Comparison of ENCODE assay signal across 2 cellular contexts in genomic region chr10:23343591-23344225, GRCh38.
TF ChIP-seq lines count a peak whose summit lies in the region.

No MANE protein-coding gene starts in this region.

TF ChIP-seq in liver, 16 proteins besides CTCF, POLR2A, EP300 and RAD21:
- TF ChIP-seq, protein P1, sequence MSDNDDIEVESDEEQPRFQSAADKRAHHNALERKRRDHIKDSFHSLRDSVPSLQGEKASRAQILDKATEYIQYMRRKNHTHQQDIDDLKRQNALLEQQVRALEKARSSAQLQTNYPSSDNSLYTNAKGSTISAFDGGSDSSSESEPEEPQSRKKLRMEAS (IDR thresholded peaks at IDR 0.05), result no peak
- TF ChIP-seq RXRA (IDR thresholded peaks at IDR 0.05) (no peak), YY1 (IDR thresholded peaks at IDR 0.05) (no peak), TAF1 (conservative IDR thresholded peaks at IDR 0.05) (no peak), HNF4G (IDR thresholded peaks at IDR 0.05) (no peak), ATF3 (IDR thresholded peaks at IDR 0.05) (no peak), JUND (IDR thresholded peaks at IDR 0.05) (no peak), HNF4A (conservative IDR thresholded peaks at IDR 0.05) (no peak), FOXA1 (IDR thresholded peaks at IDR 0.05) (no peak), SP1 (IDR thresholded peaks at IDR 0.05) (no peak), EGR1 (IDR thresholded peaks at IDR 0.05; ENCODE audit: low read depth in 2 of 2) (no peak), GABPA (IDR thresholded peaks at IDR 0.05 in 1 of 2, conservative IDR thresholded peaks at IDR 0.05 in 1 of 2) (no peak), FOXA2 (IDR thresholded peaks at IDR 0.05) (no peak), NR2F2 (IDR thresholded peaks at IDR 0.05) (no peak)
- TF ChIP-seq, protein P2, sequence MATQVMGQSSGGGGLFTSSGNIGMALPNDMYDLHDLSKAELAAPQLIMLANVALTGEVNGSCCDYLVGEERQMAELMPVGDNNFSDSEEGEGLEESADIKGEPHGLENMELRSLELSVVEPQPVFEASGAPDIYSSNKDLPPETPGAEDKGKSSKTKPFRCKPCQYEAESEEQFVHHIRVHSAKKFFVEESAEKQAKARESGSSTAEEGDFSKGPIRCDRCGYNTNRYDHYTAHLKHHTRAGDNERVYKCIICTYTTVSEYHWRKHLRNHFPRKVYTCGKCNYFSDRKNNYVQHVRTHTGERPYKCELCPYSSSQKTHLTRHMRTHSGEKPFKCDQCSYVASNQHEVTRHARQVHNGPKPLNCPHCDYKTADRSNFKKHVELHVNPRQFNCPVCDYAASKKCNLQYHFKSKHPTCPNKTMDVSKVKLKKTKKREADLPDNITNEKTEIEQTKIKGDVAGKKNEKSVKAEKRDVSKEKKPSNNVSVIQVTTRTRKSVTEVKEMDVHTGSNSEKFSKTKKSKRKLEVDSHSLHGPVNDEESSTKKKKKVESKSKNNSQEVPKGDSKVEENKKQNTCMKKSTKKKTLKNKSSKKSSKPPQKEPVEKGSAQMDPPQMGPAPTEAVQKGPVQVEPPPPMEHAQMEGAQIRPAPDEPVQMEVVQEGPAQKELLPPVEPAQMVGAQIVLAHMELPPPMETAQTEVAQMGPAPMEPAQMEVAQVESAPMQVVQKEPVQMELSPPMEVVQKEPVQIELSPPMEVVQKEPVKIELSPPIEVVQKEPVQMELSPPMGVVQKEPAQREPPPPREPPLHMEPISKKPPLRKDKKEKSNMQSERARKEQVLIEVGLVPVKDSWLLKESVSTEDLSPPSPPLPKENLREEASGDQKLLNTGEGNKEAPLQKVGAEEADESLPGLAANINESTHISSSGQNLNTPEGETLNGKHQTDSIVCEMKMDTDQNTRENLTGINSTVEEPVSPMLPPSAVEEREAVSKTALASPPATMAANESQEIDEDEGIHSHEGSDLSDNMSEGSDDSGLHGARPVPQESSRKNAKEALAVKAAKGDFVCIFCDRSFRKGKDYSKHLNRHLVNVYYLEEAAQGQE (IDR thresholded peaks at IDR 0.05), result no peak
- TF ChIP-seq, protein P3, sequence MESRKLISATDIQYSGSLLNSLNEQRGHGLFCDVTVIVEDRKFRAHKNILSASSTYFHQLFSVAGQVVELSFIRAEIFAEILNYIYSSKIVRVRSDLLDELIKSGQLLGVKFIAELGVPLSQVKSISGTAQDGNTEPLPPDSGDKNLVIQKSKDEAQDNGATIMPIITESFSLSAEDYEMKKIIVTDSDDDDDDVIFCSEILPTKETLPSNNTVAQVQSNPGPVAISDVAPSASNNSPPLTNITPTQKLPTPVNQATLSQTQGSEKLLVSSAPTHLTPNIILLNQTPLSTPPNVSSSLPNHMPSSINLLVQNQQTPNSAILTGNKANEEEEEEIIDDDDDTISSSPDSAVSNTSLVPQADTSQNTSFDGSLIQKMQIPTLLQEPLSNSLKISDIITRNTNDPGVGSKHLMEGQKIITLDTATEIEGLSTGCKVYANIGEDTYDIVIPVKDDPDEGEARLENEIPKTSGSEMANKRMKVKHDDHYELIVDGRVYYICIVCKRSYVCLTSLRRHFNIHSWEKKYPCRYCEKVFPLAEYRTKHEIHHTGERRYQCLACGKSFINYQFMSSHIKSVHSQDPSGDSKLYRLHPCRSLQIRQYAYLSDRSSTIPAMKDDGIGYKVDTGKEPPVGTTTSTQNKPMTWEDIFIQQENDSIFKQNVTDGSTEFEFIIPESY (IDR thresholded peaks at IDR 0.05), result no peak

TF ChIP-seq in HepG2, 621 proteins besides CTCF, POLR2A, EP300 and RAD21:
- TF ChIP-seq ZNF18 (CRISPR knock-in tag; IDR thresholded peaks at IDR 0.05; ENCODE audit: insufficient replicate concordance) (no peak), SOX6 (IDR thresholded peaks at IDR 0.05) (no peak), SOX6 (CRISPR knock-in tag; IDR thresholded peaks at IDR 0.05) (no peak), GLI4 (CRISPR knock-in tag; IDR thresholded peaks at IDR 0.05; ENCODE audit: borderline replicate concordance) (no peak), TBX3 (IDR thresholded peaks at IDR 0.05; ENCODE audit: borderline replicate concordance) (no peak), TAF15 (IDR thresholded peaks at IDR 0.05; ENCODE audit: low read depth, low read length, poor library complexity, severe bottlenecking) (no peak), GATAD1 (CRISPR knock-in tag; IDR thresholded peaks at IDR 0.05) (no peak), ZNF646 (CRISPR knock-in tag; IDR thresholded peaks at IDR 0.05) (no peak), ZNF121 (CRISPR knock-in tag; IDR thresholded peaks at IDR 0.05) (no peak), PLRG1 (conservative IDR thresholded peaks at IDR 0.05) (no peak), FOXO1 (CRISPR knock-in tag; IDR thresholded peaks at IDR 0.05) (no peak)
- TF ChIP-seq, protein P4, sequence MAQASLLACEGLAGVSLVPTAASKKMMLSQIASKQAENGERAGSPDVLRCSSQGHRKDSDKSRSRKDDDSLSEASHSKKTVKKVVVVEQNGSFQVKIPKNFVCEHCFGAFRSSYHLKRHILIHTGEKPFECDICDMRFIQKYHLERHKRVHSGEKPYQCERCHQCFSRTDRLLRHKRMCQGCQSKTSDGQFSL (CRISPR knock-in tag; IDR thresholded peaks at IDR 0.05), result no peak
- TF ChIP-seq, protein P5, sequence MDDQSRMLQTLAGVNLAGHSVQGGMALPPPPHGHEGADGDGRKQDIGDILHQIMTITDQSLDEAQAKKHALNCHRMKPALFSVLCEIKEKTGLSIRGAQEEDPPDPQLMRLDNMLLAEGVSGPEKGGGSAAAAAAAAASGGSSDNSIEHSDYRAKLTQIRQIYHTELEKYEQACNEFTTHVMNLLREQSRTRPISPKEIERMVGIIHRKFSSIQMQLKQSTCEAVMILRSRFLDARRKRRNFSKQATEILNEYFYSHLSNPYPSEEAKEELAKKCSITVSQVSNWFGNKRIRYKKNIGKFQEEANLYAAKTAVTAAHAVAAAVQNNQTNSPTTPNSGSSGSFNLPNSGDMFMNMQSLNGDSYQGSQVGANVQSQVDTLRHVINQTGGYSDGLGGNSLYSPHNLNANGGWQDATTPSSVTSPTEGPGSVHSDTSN (CRISPR knock-in tag; IDR thresholded peaks at IDR 0.05; ENCODE audit: borderline replicate concordance), result no peak
- TF ChIP-seq, protein P6, sequence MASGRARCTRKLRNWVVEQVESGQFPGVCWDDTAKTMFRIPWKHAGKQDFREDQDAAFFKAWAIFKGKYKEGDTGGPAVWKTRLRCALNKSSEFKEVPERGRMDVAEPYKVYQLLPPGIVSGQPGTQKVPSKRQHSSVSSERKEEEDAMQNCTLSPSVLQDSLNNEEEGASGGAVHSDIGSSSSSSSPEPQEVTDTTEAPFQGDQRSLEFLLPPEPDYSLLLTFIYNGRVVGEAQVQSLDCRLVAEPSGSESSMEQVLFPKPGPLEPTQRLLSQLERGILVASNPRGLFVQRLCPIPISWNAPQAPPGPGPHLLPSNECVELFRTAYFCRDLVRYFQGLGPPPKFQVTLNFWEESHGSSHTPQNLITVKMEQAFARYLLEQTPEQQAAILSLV (CRISPR knock-in tag; IDR thresholded peaks at IDR 0.05; ENCODE audit: borderline replicate concordance), result no peak
- TF ChIP-seq, protein P7, sequence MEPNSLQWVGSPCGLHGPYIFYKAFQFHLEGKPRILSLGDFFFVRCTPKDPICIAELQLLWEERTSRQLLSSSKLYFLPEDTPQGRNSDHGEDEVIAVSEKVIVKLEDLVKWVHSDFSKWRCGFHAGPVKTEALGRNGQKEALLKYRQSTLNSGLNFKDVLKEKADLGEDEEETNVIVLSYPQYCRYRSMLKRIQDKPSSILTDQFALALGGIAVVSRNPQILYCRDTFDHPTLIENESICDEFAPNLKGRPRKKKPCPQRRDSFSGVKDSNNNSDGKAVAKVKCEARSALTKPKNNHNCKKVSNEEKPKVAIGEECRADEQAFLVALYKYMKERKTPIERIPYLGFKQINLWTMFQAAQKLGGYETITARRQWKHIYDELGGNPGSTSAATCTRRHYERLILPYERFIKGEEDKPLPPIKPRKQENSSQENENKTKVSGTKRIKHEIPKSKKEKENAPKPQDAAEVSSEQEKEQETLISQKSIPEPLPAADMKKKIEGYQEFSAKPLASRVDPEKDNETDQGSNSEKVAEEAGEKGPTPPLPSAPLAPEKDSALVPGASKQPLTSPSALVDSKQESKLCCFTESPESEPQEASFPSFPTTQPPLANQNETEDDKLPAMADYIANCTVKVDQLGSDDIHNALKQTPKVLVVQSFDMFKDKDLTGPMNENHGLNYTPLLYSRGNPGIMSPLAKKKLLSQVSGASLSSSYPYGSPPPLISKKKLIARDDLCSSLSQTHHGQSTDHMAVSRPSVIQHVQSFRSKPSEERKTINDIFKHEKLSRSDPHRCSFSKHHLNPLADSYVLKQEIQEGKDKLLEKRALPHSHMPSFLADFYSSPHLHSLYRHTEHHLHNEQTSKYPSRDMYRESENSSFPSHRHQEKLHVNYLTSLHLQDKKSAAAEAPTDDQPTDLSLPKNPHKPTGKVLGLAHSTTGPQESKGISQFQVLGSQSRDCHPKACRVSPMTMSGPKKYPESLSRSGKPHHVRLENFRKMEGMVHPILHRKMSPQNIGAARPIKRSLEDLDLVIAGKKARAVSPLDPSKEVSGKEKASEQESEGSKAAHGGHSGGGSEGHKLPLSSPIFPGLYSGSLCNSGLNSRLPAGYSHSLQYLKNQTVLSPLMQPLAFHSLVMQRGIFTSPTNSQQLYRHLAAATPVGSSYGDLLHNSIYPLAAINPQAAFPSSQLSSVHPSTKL (CRISPR knock-in tag; IDR thresholded peaks at IDR 0.05), result no peak
